ENCODE assay signal across 8 cellular contexts in genomic region chr22:30667092-30667485, GRCh38. TPM values are rescaled to one million over a fixed set of nuclear protein-coding genes. Genes with fewer than 3 reads are reported as not detected.
A peak's percentile ranks its signal among the peaks of the same experiment; 100 is the strongest.
DNase-seq lines count a peak whose midpoint lies in the region; ATAC-seq and TF ChIP-seq lines count a peak whose summit lies in the region.

No MANE protein-coding gene starts in this region.

- H3K4me3 ChIP-seq in GM23248: peak overlapping the region; percentile 82

- H3K4me1 Mint-ChIP-seq in endothelial cell (ENCODE audit: unreplicated experiment): peaks cover 14% of the 10 kb centered on the region
- peaks cover 14% of the 10 kb centered on the region for H3K4me1 Mint-ChIP-seq in osteocyte (ENCODE audit: unreplicated experiment)

- H4K20me1 ChIP-seq in GM23248 (ENCODE audit: insufficient read depth): no peaks in the 10 kb centered on the region

- H3K27me3 ChIP-seq in GM23248 (replicated peaks; ENCODE audit: insufficient read depth): no peaks in the 10 kb centered on the region

- H3K27me3 Mint-ChIP-seq in endothelial cell (ENCODE audit: unreplicated experiment) (peaks cover 3% of the 10 kb centered on the region), osteocyte (ENCODE audit: unreplicated experiment) (no peaks in the 10 kb centered on the region)

- peak overlapping the region; percentile 56 for H3K27ac ChIP-seq in GM23248

- in situ Hi-C loops in GM23248 (cut with MboI): no loop called here

- TF ChIP-seq CTCF in endothelial cell (IDR thresholded peaks at IDR 0.05; ENCODE audit: unreplicated experiment) (no peak), osteocyte (IDR thresholded peaks at IDR 0.05) (no peak)

- H3K9me2 ChIP-seq in GM23248 (ENCODE audit: insufficient read depth): no peaks in the 10 kb centered on the region

- peak overlapping the region; percentile 90 for H3K4me2 ChIP-seq in GM23248 (ENCODE audit: unreplicated experiment)

- no peak for ATAC-seq in HG03439 (IDR thresholded peaks at IDR 0.05; ENCODE audit: unreplicated experiment)

- H3K27ac Mint-ChIP-seq in endothelial cell (ENCODE audit: unreplicated experiment) (peak overlapping the region; percentile 89), osteocyte (ENCODE audit: unreplicated experiment) (peak overlapping the region; percentile 89)

- DNase-seq in GM23248 (peak; percentile 51), RKO (ENCODE audit: low spot score) (peak; percentile 22), endothelial cell (ENCODE audit: low spot score) (no peak), osteocyte (ENCODE audit: extremely low spot score, unreplicated experiment) (no peak), EL (no peak), NCI-H2196 (lab: John Stamatoyannopoulos, UW; ENCODE audit: unreplicated experiment) (no peak), germinal center (ENCODE audit: low spot score) (no peak)

- peak overlapping the region; percentile 83 for H3K9ac ChIP-seq in GM23248

- peaks cover 21% of the 10 kb centered on the region for H3K36me3 Mint-ChIP-seq in endothelial cell (ENCODE audit: low read depth, unreplicated experiment)
- peaks cover 20% of the 10 kb centered on the region for H3K36me3 Mint-ChIP-seq in osteocyte (ENCODE audit: unreplicated experiment)

- no peaks in the 10 kb centered on the region for H3F3A ChIP-seq in GM23248 (ENCODE audit: insufficient read depth)

- no peaks in the 10 kb centered on the region for H3K36me3 ChIP-seq in GM23248 (ENCODE audit: low read depth)

- peak overlapping the region; percentile 93 for H2AFZ ChIP-seq in GM23248

- no peaks in the 10 kb centered on the region for H3K9me3 Mint-ChIP-seq in endothelial cell (ENCODE audit: unreplicated experiment)
- no peaks in the 10 kb centered on the region for H3K9me3 Mint-ChIP-seq in osteocyte (ENCODE audit: unreplicated experiment)

- H3K9me3 ChIP-seq in GM23248 (ENCODE audit: low read depth): no peaks in the 10 kb centered on the region

- H3K4me3 Mint-ChIP-seq in endothelial cell (ENCODE audit: unreplicated experiment) (peak overlapping the region; percentile 95), osteocyte (ENCODE audit: unreplicated experiment) (peak overlapping the region; percentile 98)

- WGBS in GM23248 (ENCODE audit: low coverage in 1 of 2, low lambda C conversion rate in 2 of 2, missing lambda C conversion rate in 2 of 2), 2 experiments: 2% methylated on average over 17 of the region's 17 CpGs

- H3K79me2 ChIP-seq in GM23248 (ENCODE audit: insufficient read depth): peaks cover 5% of the 10 kb centered on the region; the same call in 1 of the 2 replicates

- H3K4me1 ChIP-seq in GM23248 (ENCODE audit: insufficient read depth): no peaks in the 10 kb centered on the region

RNA-seq across cellular contexts. Expression of gene DUSP18, which starts 0.6 kb away (rescaled TPM):
- 7.1 and 9.5 TPM in 2 replicates for total RNA-seq in GM23248 (2014; rRNA removed; shearing (Covaris generic))
- polyA plus RNA-seq in GM23248 (2016; fragmentation: Nextera tagmentation; extraction: Ambion mirVana): 12.4 and 12.7 TPM in 2 replicates
- total RNA-seq in endothelial cell (ENCODE audit: unreplicated experiment): 21.4 TPM
- total RNA-seq in osteocyte: 10.7 and 11.2 TPM in 2 replicates

RNA-seq across cellular contexts. Expression of gene OSBP2, which starts 27.6 kb away (rescaled TPM):
- 1.1 and 2.0 TPM in 2 replicates for total RNA-seq in GM23248 (2014; rRNA removed; shearing (Covaris generic))
- polyA plus RNA-seq in GM23248 (2016; fragmentation: Nextera tagmentation; extraction: Ambion mirVana): 0.65 and 1.3 TPM in 2 replicates
- total RNA-seq in endothelial cell (ENCODE audit: unreplicated experiment): 3.0 TPM
- 3.8 and 4.2 TPM in 2 replicates for total RNA-seq in osteocyte

RNA-seq across cellular contexts. Expression of gene SLC35E4, which starts 31.5 kb away (rescaled TPM):
- 12.9 and 16.4 TPM in 2 replicates for total RNA-seq in GM23248 (2014; rRNA removed; shearing (Covaris generic))
- 8.5 and 9.1 TPM in 2 replicates for polyA plus RNA-seq in GM23248 (2016; fragmentation: Nextera tagmentation; extraction: Ambion mirVana)
- total RNA-seq in endothelial cell (ENCODE audit: unreplicated experiment): 8.4 TPM
- total RNA-seq in osteocyte: 9.4 and 10.2 TPM in 2 replicates

Comparison
In these comparisons a context has a peak if more than half of its experiments do, and no peak if none do; other contexts are left out.
1. DNase-seq: peak in GM23248 (single experiment) and RKO (single experiment); none in endothelial cell (single experiment), osteocyte (single experiment), EL (single experiment), NCI-H2196 (single experiment) and germinal center (single experiment).